ENCODE assay signal across 1 cellular context in genomic region chr6:124964084-124964763, GRCh38.
TF ChIP-seq lines count a peak whose summit lies in the region.

No MANE protein-coding gene starts in this region.

TF ChIP-seq in HepG2, 621 proteins besides CTCF, POLR2A, EP300 and RAD21 (continued from another document):
- TF ChIP-seq ARID5B (CRISPR knock-in tag; IDR thresholded peaks at IDR 0.05): peak; percentile 46
- peak; percentile 90 for TF ChIP-seq CEBPB (IDR thresholded peaks at IDR 0.05; ENCODE audit: borderline replicate concordance, low read depth, low read length)
- TF ChIP-seq PHF21A (CRISPR knock-in tag; IDR thresholded peaks at IDR 0.05): 0 out of 2 replicates have a peak, but pooled peaks have one; percentile 22
- peak; percentile 85 for TF ChIP-seq CEBPG (CRISPR knock-in tag; IDR thresholded peaks at IDR 0.05)
- TF ChIP-seq, protein P1, sequence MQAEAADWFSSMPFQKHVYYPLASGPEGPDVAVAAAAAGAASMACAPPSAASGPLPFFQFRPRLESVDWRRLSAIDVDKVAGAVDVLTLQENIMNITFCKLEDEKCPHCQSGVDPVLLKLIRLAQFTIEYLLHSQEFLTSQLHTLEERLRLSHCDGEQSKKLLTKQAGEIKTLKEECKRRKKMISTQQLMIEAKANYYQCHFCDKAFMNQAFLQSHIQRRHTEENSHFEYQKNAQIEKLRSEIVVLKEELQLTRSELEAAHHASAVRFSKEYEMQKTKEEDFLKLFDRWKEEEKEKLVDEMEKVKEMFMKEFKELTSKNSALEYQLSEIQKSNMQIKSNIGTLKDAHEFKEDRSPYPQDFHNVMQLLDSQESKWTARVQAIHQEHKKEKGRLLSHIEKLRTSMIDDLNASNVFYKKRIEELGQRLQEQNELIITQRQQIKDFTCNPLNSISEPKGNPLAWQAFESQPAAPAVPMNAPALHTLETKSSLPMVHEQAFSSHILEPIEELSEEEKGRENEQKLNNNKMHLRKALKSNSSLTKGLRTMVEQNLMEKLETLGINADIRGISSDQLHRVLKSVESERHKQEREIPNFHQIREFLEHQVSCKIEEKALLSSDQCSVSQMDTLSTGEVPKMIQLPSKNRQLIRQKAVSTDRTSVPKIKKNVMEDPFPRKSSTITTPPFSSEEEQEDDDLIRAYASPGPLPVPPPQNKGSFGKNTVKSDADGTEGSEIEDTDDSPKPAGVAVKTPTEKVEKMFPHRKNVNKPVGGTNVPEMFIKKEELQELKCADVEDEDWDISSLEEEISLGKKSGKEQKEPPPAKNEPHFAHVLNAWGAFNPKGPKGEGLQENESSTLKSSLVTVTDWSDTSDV (CRISPR knock-in tag; IDR thresholded peaks at IDR 0.05): no peak
- TF ChIP-seq ZNF296 (CRISPR knock-in tag; conservative IDR thresholded peaks at IDR 0.05): no peak
- peak; percentile 33; the same call in 1 of the 2 replicates for TF ChIP-seq ZNF644 (CRISPR knock-in tag; IDR thresholded peaks at IDR 0.05; ENCODE audit: low read depth)
- TF ChIP-seq FOSL2 (CRISPR knock-in tag; IDR thresholded peaks at IDR 0.05): peak; percentile 53; the same call in 1 of the 2 replicates
- no peak for TF ChIP-seq TRIM24 (CRISPR knock-in tag; IDR thresholded peaks at IDR 0.05)
- peak; percentile 35; the same call in 1 of the 2 replicates for TF ChIP-seq FOXJ3 (CRISPR knock-in tag; IDR thresholded peaks at IDR 0.05; ENCODE audit: borderline replicate concordance)
- 0 out of 2 replicates have a peak, but pooled peaks have one; percentile 35 for TF ChIP-seq HMG20B (CRISPR knock-in tag; conservative IDR thresholded peaks at IDR 0.05)
- TF ChIP-seq THAP11 (CRISPR knock-in tag; IDR thresholded peaks at IDR 0.05): 0 out of 2 replicates have a peak, but pooled peaks have one; percentile 16
- TF ChIP-seq ZMYM2 (CRISPR knock-in tag; IDR thresholded peaks at IDR 0.05): no peak
- TF ChIP-seq ZNF12 (CRISPR knock-in tag; IDR thresholded peaks at IDR 0.05): 0 out of 2 replicates have a peak, but pooled peaks have one; percentile 36
- TF ChIP-seq, protein P2, sequence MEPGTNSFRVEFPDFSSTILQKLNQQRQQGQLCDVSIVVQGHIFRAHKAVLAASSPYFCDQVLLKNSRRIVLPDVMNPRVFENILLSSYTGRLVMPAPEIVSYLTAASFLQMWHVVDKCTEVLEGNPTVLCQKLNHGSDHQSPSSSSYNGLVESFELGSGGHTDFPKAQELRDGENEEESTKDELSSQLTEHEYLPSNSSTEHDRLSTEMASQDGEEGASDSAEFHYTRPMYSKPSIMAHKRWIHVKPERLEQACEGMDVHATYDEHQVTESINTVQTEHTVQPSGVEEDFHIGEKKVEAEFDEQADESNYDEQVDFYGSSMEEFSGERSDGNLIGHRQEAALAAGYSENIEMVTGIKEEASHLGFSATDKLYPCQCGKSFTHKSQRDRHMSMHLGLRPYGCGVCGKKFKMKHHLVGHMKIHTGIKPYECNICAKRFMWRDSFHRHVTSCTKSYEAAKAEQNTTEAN (CRISPR knock-in tag; conservative IDR thresholded peaks at IDR 0.05): 0 out of 2 replicates have a peak, but pooled peaks have one; percentile 19
- no peak for TF ChIP-seq SOX6 (IDR thresholded peaks at IDR 0.05)
- peak; percentile 80 for TF ChIP-seq SOX6 (CRISPR knock-in tag; IDR thresholded peaks at IDR 0.05)
- TF ChIP-seq SAP130 (CRISPR knock-in tag; IDR thresholded peaks at IDR 0.05; ENCODE audit: low read depth): peak; percentile 47
- no peak for TF ChIP-seq ZFP62 (CRISPR knock-in tag; IDR thresholded peaks at IDR 0.05)
- peak; percentile 74 for TF ChIP-seq NCOR1 (IDR thresholded peaks at IDR 0.05; ENCODE audit: borderline replicate concordance, low read length)
- no peak for TF ChIP-seq PATZ1 (CRISPR knock-in tag; IDR thresholded peaks at IDR 0.05)
- peak; percentile 52; the same call in 1 of the 2 replicates for TF ChIP-seq GATAD2A (CRISPR knock-in tag; IDR thresholded peaks at IDR 0.05)
- no peak for TF ChIP-seq ARHGAP35 (CRISPR knock-in tag; IDR thresholded peaks at IDR 0.05; ENCODE audit: borderline replicate concordance)
- TF ChIP-seq ZNF773 (CRISPR knock-in tag; IDR thresholded peaks at IDR 0.05; ENCODE audit: borderline replicate concordance): no peak
- TF ChIP-seq, protein P3, sequence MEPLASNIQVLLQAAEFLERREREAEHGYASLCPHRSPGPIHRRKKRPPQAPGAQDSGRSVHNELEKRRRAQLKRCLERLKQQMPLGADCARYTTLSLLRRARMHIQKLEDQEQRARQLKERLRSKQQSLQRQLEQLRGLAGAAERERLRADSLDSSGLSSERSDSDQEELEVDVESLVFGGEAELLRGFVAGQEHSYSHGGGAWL (CRISPR knock-in tag; IDR thresholded peaks at IDR 0.05): no peak
- peak; percentile 92 for TF ChIP-seq HNF4A (CRISPR knock-in tag; IDR thresholded peaks at IDR 0.05)
- TF ChIP-seq BCL6 (CRISPR knock-in tag; IDR thresholded peaks at IDR 0.05): peak; percentile 77
- TF ChIP-seq SOX13 (IDR thresholded peaks at IDR 0.05): no peak
- TF ChIP-seq SOX13 (CRISPR knock-in tag; conservative IDR thresholded peaks at IDR 0.05 in 1 of 2, IDR thresholded peaks at IDR 0.05 in 1 of 2): peak in 1 of 2 experiments; percentile 93; a peak in 2 of 4 replicates
- no peak for TF ChIP-seq CAMTA2 (CRISPR knock-in tag; IDR thresholded peaks at IDR 0.05; ENCODE audit: borderline replicate concordance)
- TF ChIP-seq HNF4G (IDR thresholded peaks at IDR 0.05; ENCODE audit: borderline replicate concordance, low read depth, low read length): peak; percentile 79
- TF ChIP-seq HNF4G (CRISPR knock-in tag; IDR thresholded peaks at IDR 0.05; ENCODE audit: borderline replicate concordance, low read depth): no peak
- TF ChIP-seq ZNF446 (CRISPR knock-in tag; IDR thresholded peaks at IDR 0.05): no peak
